Comparison of ENCODE assay signal across 9 cellular contexts in the genomic region with DNA sequence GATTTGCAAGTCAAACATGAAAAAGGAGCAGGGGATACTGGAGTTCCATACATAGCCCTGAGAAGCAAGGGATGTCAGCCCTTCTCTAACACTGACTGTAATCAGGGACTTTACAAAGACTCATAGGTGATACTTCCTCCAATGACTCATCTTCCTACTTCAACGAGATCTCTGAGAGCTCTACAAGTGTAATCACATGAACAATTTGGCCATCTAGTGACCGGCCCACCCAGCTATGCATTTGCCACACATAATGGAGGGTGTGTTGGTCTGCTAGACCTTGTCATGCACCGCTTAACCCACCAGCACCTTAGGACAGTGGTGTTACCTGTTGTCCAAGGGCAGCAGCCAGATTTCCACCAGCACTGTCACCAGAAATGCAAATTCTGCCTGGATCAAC.
A peak's percentile ranks its signal among the peaks of the same experiment; 100 is the strongest.
DNase-seq lines count a peak whose midpoint lies in the region; ATAC-seq and TF ChIP-seq lines count a peak whose summit lies in the region.
"Had no signal": no experiment of that assay in that cellular context is flagged by ENCODE, and none has a peak within 500 bp of the region (broad histone marks: within the 10 kb centered on the region; RNA-seq: fewer than 3 reads in every experiment).

No MANE protein-coding gene starts in this region.

- peak; percentile 91 for ATAC-seq in HG03135 (IDR thresholded peaks at IDR 0.05; ENCODE audit: unreplicated experiment)
- ATAC-seq in activated naive CD8-positive, alpha-beta T cell treated with anti-CD3 and anti-CD28 coated beads, Interleukin-2, amount 50 U/mL, for 24 hours, result peak; percentile 98
- ATAC-seq in HG02840 (IDR thresholded peaks at IDR 0.05; ENCODE audit: low FRiP score, unreplicated experiment), result no peak

- no peak for TF ChIP-seq EP300 in stomach (IDR thresholded peaks at IDR 0.05)

- H3K27me3 ChIP-seq in stomach (no peaks in the 10 kb centered on the region), endodermal cell (ENCODE audit: control insufficient read depth, insufficient read depth, low read length, poor library complexity, severe bottlenecking) (no peaks in the 10 kb centered on the region)

- WGBS in stomach, 5 donors, result 65 to 81% (median 72%) methylated on average over 3 of the region's 3 CpGs
- 86 to 89% methylated on average over 3 of the region's 3 CpGs for WGBS in endodermal cell (ENCODE audit: insufficient coverage in 1 of 2, insufficient read length in 1 of 2), 2 experiments

- H3K4me3 ChIP-seq in stomach (no peak overlapping the region), endodermal cell (ENCODE audit: low read length) (no peak overlapping the region)

- H3K9me3 ChIP-seq in stomach (no peaks in the 10 kb centered on the region), endodermal cell (ENCODE audit: control insufficient read depth, low read length) (no peaks in the 10 kb centered on the region)

- H3K4me3 Mint-ChIP-seq in activated naive CD8-positive, alpha-beta T cell treated with anti-CD3 and anti-CD28 coated beads, Interleukin-2, amount 50 U/mL, for 24 hours, result no peak overlapping the region
- H3K4me3 Mint-ChIP-seq in endodermal cell, result no peak overlapping the region

- TF ChIP-seq CTCF in stomach (IDR thresholded peaks at IDR 0.05) (no peak), endodermal cell (conservative IDR thresholded peaks at IDR 0.05) (no peak)

- H3K27ac Mint-ChIP-seq in activated naive CD8-positive, alpha-beta T cell treated with anti-CD3 and anti-CD28 coated beads, Interleukin-2, amount 50 U/mL, for 24 hours, result no peak overlapping the region
- no peak overlapping the region for H3K27ac Mint-ChIP-seq in endodermal cell

- no peak overlapping the region for H3K27ac ChIP-seq in stomach
- no peak overlapping the region for H3K27ac ChIP-seq in endodermal cell (ENCODE audit: low read depth, low read length)

- H3K36me3 ChIP-seq in stomach (peaks cover 9 to 48% (median 37%) of the 10 kb centered on the region in 4 donors), endodermal cell (ENCODE audit: control insufficient read depth, insufficient read depth, low read length) (peaks cover 6% of the 10 kb centered on the region)

- TF ChIP-seq POLR2A in stomach (IDR thresholded peaks at IDR 0.05), result no peak

- no peak overlapping the region for H3K9ac ChIP-seq in endodermal cell (ENCODE audit: extremely low read depth, low read length, poor library complexity, severe bottlenecking)

- intact Hi-C loops in stomach (cut with DNase I; ENCODE audit: low total_unique reads), result no loop called here

- peaks cover 10% of the 10 kb centered on the region for H3K4me1 Mint-ChIP-seq in activated naive CD8-positive, alpha-beta T cell treated with anti-CD3 and anti-CD28 coated beads, Interleukin-2, amount 50 U/mL, for 24 hours
- no peaks in the 10 kb centered on the region for H3K4me1 Mint-ChIP-seq in endodermal cell

- DNase-seq in COLO829 (ENCODE audit: low spot score) (peak; percentile 61), GM19240 (ENCODE audit: insufficient read length, low spot score) (peak; percentile 13), stomach (no peak), endodermal cell (no peak), NCI-H2227 treated with DMSO at 0.1 percent for 48 hours (lab: John Stamatoyannopoulos, UW) (no peak)
- no peak for DNase-seq in activated naive CD8-positive, alpha-beta T cell treated with anti-CD3 and anti-CD28 coated beads, Interleukin-2, amount 50 U/mL, for 24 hours
- DNase-seq: stimulated activated naive CD4-positive, alpha-beta T cell treated with Interleukin-2 at 50 U/mL for 16 hours had no signal

- peaks cover 4% of the 10 kb centered on the region for H3K36me3 Mint-ChIP-seq in activated naive CD8-positive, alpha-beta T cell treated with anti-CD3 and anti-CD28 coated beads, Interleukin-2, amount 50 U/mL, for 24 hours (ENCODE audit: low read depth)
- H3K36me3 Mint-ChIP-seq in endodermal cell (ENCODE audit: low read depth), result peaks cover 34% of the 10 kb centered on the region

- no peaks in the 10 kb centered on the region for H3K27me3 Mint-ChIP-seq in activated naive CD8-positive, alpha-beta T cell treated with anti-CD3 and anti-CD28 coated beads, Interleukin-2, amount 50 U/mL, for 24 hours
- no peaks in the 10 kb centered on the region for H3K27me3 Mint-ChIP-seq in endodermal cell (ENCODE audit: insufficient read depth)

- H3K9me3 Mint-ChIP-seq in activated naive CD8-positive, alpha-beta T cell treated with anti-CD3 and anti-CD28 coated beads, Interleukin-2, amount 50 U/mL, for 24 hours, result no peaks in the 10 kb centered on the region
- no peaks in the 10 kb centered on the region for H3K9me3 Mint-ChIP-seq in endodermal cell

- H3K4me1 ChIP-seq in stomach (peaks cover 0 to 5% (median 0%) of the 10 kb centered on the region in 4 donors), endodermal cell (ENCODE audit: control insufficient read depth, insufficient read depth, low read length) (no peaks in the 10 kb centered on the region)

Comparison
In these comparisons a context has a peak if more than half of its experiments do, and no peak if none do; other contexts are left out.
1. DNase-seq: peak in COLO829 (single experiment) and GM19240 (single experiment); none in activated naive CD8-positive, alpha-beta T cell treated with anti-CD3 and anti-CD28 coated beads, Interleukin-2, amount 50 U/mL, for 24 hours (single experiment), stomach (single experiment), endodermal cell (single experiment) and NCI-H2227 treated with DMSO at 0.1 percent for 48 hours (single experiment).